10 cellular contexts compared by ENCODE assay signal in genomic region chr2:192254444-192254843, GRCh38. TPM values are rescaled to one million over a fixed set of nuclear protein-coding genes. Genes with fewer than 3 reads are reported as not detected.
"Had no signal": no experiment of that assay in that cellular context is flagged by ENCODE, and none has a peak within 500 bp of the region (broad histone marks: within the 10 kb centered on the region; RNA-seq: fewer than 3 reads in every experiment).

No MANE protein-coding gene starts in this region.

- H3K9me3 ChIP-seq: psoas muscle, thyroid gland had no signal

- H3K4me1 Mint-ChIP-seq: activated T-helper 17 cell treated with anti-CD3 and anti-CD28 coated beads, Interleukin-2, amount 50 U/mL, for 72 hours; naive thymus-derived CD8-positive, alpha-beta T cell had no signal

- H3K27ac ChIP-seq: cardiac muscle cell, psoas muscle, thyroid gland had no signal

- H3K36me3 Mint-ChIP-seq: naive thymus-derived CD8-positive, alpha-beta T cell had no signal

- DNase-seq: activated naive CD4-positive, alpha-beta T cell treated with anti-CD3 and anti-CD28 coated beads for 36 hours; naive thymus-derived CD8-positive, alpha-beta T cell; psoas muscle; stimulated activated CD4-positive, alpha-beta T cell treated with anti-CD3 and anti-CD28 coated beads, Interleukin-2, amount 100 ng/mL, for 24 hours; thyroid gland had no signal

- H3K27ac Mint-ChIP-seq: activated naive CD4-positive, alpha-beta T cell treated with anti-CD3 and anti-CD28 coated beads for 36 hours; activated T-helper 17 cell treated with anti-CD3 and anti-CD28 coated beads, Interleukin-2, amount 50 U/mL, for 72 hours; naive thymus-derived CD8-positive, alpha-beta T cell had no signal

- H3K27me3 ChIP-seq: thyroid gland had no signal

- H3K9me3 Mint-ChIP-seq: activated naive CD4-positive, alpha-beta T cell treated with anti-CD3 and anti-CD28 coated beads for 36 hours; activated T-helper 17 cell treated with anti-CD3 and anti-CD28 coated beads, Interleukin-2, amount 50 U/mL, for 72 hours; naive thymus-derived CD8-positive, alpha-beta T cell had no signal

- H3K4me3 Mint-ChIP-seq: activated naive CD4-positive, alpha-beta T cell treated with anti-CD3 and anti-CD28 coated beads for 36 hours; activated T-helper 17 cell treated with anti-CD3 and anti-CD28 coated beads, Interleukin-2, amount 50 U/mL, for 72 hours; naive thymus-derived CD8-positive, alpha-beta T cell had no signal

- H3K4me3 ChIP-seq: cardiac muscle cell, lung, psoas muscle, thyroid gland had no signal

- ATAC-seq: activated T-helper 17 cell treated with anti-CD3 and anti-CD28 coated beads, Interleukin-2, amount 50 U/mL, for 72 hours; esophagus mucosa; naive thymus-derived CD8-positive, alpha-beta T cell; psoas muscle; sciatic nerve had no signal

- H3K27me3 Mint-ChIP-seq: activated T-helper 17 cell treated with anti-CD3 and anti-CD28 coated beads, Interleukin-2, amount 50 U/mL, for 72 hours had no signal

- H3K36me3 ChIP-seq: cardiac muscle cell, thyroid gland had no signal

- H3K4me1 ChIP-seq: psoas muscle, thyroid gland had no signal

RNA-seq across cellular contexts. Expression of gene TMEFF2, which starts 59.7 kb away (rescaled TPM):
- total RNA-seq: activated naive CD4-positive, alpha-beta T cell treated with anti-CD3 and anti-CD28 coated beads for 36 hours; activated T-helper 17 cell treated with anti-CD3 and anti-CD28 coated beads, Interleukin-2, amount 50 U/mL, for 72 hours; esophagus mucosa; naive thymus-derived CD8-positive, alpha-beta T cell; sciatic nerve had no signal
- polyA plus RNA-seq: lung; naive thymus-derived CD8-positive, alpha-beta T cell had no signal
